1 cellular context compared by ENCODE assay signal in the genomic region with DNA sequence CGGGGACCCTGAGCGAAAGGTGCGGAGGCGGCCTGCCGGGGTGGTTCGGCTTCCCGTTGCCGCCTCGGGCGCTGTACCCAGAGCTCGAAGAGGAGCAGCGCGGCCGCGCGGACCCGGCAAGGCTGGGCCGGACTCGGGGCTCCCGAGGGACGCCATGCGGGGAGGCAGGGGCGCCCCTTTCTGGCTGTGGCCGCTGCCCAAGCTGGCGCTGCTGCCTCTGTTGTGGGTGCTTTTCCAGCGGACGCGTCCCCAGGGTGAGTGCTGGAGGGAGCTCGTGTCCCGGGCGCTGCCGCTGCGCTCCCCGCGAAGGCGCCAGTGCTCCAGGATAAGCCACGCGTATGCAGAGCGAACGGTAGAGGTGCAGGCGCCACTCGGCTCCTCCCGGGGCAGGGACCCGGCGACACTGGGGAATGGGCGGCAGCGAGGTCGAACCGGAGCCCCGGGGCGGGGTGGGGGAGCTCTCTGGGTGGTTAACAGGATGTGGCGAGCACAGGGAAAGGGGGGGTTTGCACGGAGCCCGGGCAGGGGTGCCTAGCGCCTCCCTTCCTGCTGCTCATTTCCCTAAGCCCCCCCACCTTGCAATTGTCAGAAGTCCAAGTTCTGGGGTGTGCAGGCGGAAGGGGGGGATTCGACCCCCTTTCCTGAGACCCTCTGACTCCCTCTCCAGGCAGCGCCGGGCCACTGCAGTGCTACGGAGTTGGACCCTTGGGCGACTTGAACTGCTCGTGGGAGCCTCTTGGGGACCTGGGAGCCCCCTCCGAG.
TF ChIP-seq lines count a peak whose summit lies in the region.

A gene (plus strand): TSS at position 44 of the 762 bp plus-strand sequence. CDS start 111 bp downstream, at position 155.

TF ChIP-seq in HepG2, 621 proteins besides CTCF, POLR2A, EP300 and RAD21 (continued from another document and continues in another):
- TF ChIP-seq, protein P1, sequence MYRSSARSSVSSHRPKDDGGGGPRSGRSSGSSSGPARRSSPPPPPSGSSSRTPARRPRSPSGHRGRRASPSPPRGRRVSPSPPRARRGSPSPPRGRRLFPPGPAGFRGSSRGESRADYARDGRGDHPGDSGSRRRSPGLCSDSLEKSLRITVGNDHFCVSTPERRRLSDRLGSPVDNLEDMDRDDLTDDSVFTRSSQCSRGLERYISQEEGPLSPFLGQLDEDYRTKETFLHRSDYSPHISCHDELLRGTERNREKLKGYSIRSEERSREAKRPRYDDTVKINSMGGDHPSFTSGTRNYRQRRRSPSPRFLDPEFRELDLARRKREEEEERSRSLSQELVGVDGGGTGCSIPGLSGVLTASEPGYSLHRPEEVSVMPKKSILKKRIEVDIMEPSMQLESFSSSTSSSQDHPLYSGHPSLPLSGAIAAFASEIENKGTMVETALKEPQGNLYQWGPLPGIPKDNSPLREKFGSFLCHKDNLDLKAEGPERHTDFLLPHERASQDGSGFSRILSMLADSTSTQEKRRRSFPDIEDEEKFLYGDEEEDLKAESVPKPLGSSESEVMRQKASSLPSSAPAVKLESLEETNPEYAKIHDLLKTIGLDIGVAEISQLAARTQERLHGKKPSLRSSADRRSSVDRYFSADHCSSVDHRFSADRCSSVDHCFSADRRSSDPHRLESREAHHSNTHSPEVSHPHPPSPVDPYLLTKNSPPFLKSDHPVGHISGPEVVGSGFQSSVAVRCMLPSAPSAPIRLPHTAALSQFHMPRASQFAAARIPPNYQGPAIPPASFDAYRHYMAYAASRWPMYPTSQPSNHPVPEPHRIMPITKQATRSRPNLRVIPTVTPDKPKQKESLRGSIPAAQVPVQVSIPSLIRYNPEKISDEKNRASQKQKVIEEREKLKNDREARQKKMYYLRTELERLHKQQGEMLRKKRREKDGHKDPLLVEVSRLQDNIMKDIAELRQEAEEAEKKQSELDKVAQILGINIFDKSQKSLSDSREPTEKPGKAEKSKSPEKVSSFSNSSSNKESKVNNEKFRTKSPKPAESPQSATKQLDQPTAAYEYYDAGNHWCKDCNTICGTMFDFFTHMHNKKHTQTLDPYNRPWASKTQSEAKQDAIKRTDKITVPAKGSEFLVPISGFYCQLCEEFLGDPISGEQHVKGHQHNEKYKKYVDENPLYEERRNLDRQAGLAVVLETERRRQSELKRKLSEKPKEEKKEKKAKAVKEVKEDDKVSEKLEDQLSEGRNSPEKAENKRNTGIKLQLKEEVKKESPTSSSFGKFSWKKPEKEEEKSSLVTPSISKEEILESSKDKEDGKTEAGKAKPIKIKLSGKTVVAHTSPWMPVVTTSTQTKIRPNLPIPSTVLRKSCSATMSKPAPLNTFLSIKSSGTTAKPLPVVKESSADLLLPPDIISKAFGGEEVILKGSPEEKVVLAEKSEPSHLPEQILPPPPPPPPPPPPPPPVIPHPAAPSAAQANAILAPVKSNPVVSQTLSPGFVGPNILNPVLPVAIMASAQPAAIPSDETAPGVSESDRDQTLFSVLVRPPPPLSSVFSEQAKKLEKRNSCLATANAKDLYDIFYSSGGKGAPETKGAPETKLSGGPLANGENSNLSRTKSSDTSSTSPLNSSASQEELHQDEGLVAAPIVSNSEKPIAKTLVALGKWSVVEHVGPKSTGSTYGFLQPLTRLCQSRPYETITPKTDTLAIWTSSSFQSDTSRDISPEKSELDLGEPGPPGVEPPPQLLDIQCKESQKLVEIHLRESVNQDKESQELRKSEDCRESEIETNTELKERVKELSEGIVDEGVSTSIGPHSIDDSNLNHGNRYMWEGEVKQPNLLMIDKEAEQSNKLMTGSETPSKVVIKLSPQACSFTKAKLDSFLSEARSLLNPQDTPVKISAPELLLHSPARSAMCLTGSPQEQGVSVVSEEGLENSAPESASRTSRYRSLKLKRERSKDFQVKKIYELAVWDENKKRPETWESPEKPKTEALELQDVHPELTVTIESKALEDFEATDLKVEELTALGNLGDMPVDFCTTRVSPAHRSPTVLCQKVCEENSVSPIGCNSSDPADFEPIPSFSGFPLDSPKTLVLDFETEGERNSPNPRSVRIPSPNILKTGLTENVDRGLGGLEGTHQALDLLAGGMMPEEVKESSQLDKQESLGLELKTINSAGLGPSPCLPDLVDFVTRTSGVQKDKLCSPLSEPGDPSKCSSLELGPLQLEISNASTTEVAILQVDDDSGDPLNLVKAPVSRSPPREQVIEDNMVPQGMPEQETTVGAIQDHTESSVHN (CRISPR knock-in tag; IDR thresholded peaks at IDR 0.05): no peak
- TF ChIP-seq, protein P2, sequence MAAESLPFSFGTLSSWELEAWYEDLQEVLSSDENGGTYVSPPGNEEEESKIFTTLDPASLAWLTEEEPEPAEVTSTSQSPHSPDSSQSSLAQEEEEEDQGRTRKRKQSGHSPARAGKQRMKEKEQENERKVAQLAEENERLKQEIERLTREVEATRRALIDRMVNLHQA (CRISPR knock-in tag; IDR thresholded peaks at IDR 0.05): no peak
- TF ChIP-seq, protein P3, sequence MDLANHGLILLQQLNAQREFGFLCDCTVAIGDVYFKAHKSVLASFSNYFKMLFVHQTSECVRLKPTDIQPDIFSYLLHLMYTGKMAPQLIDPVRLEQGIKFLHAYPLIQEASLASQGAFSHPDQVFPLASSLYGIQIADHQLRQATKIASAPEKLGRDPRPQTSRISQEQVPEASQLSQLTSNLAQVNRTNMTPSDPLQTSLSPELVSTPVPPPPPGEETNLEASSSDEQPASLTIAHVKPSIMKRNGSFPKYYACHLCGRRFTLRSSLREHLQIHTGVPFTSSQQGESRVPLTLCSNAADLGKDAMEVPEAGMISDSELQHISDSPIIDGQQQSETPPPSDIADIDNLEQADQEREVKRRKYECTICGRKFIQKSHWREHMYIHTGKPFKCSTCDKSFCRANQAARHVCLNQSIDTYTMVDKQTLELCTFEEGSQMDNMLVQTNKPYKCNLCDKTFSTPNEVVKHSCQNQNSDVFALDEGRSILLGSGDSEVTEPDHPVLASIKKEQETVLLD (CRISPR knock-in tag; IDR thresholded peaks at IDR 0.05; ENCODE audit: low read depth): 0 out of 2 replicates have a peak, but pooled peaks have one; percentile 49
- TF ChIP-seq HMGA1 (CRISPR knock-in tag; conservative IDR thresholded peaks at IDR 0.05) (no peak), ZNF224 (CRISPR knock-in tag; IDR thresholded peaks at IDR 0.05) (no peak; the same call in 1 of the 2 replicates), ZBTB7B (CRISPR knock-in tag; IDR thresholded peaks at IDR 0.05) (peak; percentile 92), SPEN (CRISPR knock-in tag; IDR thresholded peaks at IDR 0.05; ENCODE audit: low read depth) (peak; percentile 51; the same call in 1 of the 2 replicates), ZFP62 (CRISPR knock-in tag; IDR thresholded peaks at IDR 0.05) (no peak), ZNF720 (CRISPR knock-in tag; IDR thresholded peaks at IDR 0.05) (no peak), REPIN1 (CRISPR knock-in tag; IDR thresholded peaks at IDR 0.05; ENCODE audit: borderline replicate concordance, low read depth) (no peak), BRD4 (CRISPR knock-in tag; IDR thresholded peaks at IDR 0.05) (no peak; the same call in 1 of the 2 replicates), XRCC5 (optimal IDR thresholded peaks at IDR 0.05; ENCODE audit: low read length) (peak; percentile 49), DNMT3B (CRISPR knock-in tag; conservative IDR thresholded peaks at IDR 0.05) (no peak), ZFP36 (IDR thresholded peaks at IDR 0.05; ENCODE audit: borderline replicate concordance, low read depth, low read length, partially characterized antibody) (no peak), CBX2 (IDR thresholded peaks at IDR 0.05; ENCODE audit: low read depth, low read length) (no peak), CBX2 (CRISPR knock-in tag; IDR thresholded peaks at IDR 0.05; ENCODE audit: low read depth) (no peak), ZNF567 (CRISPR knock-in tag; IDR thresholded peaks at IDR 0.05; ENCODE audit: borderline replicate concordance) (no peak), GZF1 (CRISPR knock-in tag; IDR thresholded peaks at IDR 0.05) (0 out of 2 replicates have a peak, but pooled peaks have one; percentile 23), SKI (IDR thresholded peaks at IDR 0.05; ENCODE audit: partially characterized antibody) (no peak), ZNF883 (CRISPR knock-in tag; IDR thresholded peaks at IDR 0.05; ENCODE audit: not compliant biosample characterization) (peak; percentile 80), PAX8 (CRISPR knock-in tag; IDR thresholded peaks at IDR 0.05; ENCODE audit: borderline replicate concordance) (no peak), ZNF367 (CRISPR knock-in tag; IDR thresholded peaks at IDR 0.05; ENCODE audit: borderline replicate concordance) (no peak), NRL (CRISPR knock-in tag; IDR thresholded peaks at IDR 0.05; ENCODE audit: borderline replicate concordance) (peak; percentile 88), NCOA5 (CRISPR knock-in tag; IDR thresholded peaks at IDR 0.05) (no peak), ZNF136 (CRISPR knock-in tag; IDR thresholded peaks at IDR 0.05; ENCODE audit: low read depth) (peak; percentile 51; the same call in 1 of the 2 replicates), SMYD3 (CRISPR knock-in tag; IDR thresholded peaks at IDR 0.05) (0 out of 2 replicates have a peak, but pooled peaks have one; percentile 58), ZFX (CRISPR knock-in tag; IDR thresholded peaks at IDR 0.05; ENCODE audit: low read depth) (peak; percentile 57), SP2 (CRISPR knock-in tag; IDR thresholded peaks at IDR 0.05) (0 out of 2 replicates have a peak, but pooled peaks have one; percentile 31), SIN3B (IDR thresholded peaks at IDR 0.05; ENCODE audit: low read length) (no peak)
- TF ChIP-seq, protein P4, sequence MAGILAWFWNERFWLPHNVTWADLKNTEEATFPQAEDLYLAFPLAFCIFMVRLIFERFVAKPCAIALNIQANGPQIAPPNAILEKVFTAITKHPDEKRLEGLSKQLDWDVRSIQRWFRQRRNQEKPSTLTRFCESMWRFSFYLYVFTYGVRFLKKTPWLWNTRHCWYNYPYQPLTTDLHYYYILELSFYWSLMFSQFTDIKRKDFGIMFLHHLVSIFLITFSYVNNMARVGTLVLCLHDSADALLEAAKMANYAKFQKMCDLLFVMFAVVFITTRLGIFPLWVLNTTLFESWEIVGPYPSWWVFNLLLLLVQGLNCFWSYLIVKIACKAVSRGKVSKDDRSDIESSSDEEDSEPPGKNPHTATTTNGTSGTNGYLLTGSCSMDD (CRISPR knock-in tag; IDR thresholded peaks at IDR 0.05): no peak
- TF ChIP-seq, protein P5, sequence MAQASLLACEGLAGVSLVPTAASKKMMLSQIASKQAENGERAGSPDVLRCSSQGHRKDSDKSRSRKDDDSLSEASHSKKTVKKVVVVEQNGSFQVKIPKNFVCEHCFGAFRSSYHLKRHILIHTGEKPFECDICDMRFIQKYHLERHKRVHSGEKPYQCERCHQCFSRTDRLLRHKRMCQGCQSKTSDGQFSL (CRISPR knock-in tag; IDR thresholded peaks at IDR 0.05): peak; percentile 87
- TF ChIP-seq, protein P6, sequence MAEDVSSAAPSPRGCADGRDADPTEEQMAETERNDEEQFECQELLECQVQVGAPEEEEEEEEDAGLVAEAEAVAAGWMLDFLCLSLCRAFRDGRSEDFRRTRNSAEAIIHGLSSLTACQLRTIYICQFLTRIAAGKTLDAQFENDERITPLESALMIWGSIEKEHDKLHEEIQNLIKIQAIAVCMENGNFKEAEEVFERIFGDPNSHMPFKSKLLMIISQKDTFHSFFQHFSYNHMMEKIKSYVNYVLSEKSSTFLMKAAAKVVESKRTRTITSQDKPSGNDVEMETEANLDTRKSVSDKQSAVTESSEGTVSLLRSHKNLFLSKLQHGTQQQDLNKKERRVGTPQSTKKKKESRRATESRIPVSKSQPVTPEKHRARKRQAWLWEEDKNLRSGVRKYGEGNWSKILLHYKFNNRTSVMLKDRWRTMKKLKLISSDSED (CRISPR knock-in tag; IDR thresholded peaks at IDR 0.05): peak; percentile 90; the same call in 1 of the 2 replicates
- TF ChIP-seq, protein P7, sequence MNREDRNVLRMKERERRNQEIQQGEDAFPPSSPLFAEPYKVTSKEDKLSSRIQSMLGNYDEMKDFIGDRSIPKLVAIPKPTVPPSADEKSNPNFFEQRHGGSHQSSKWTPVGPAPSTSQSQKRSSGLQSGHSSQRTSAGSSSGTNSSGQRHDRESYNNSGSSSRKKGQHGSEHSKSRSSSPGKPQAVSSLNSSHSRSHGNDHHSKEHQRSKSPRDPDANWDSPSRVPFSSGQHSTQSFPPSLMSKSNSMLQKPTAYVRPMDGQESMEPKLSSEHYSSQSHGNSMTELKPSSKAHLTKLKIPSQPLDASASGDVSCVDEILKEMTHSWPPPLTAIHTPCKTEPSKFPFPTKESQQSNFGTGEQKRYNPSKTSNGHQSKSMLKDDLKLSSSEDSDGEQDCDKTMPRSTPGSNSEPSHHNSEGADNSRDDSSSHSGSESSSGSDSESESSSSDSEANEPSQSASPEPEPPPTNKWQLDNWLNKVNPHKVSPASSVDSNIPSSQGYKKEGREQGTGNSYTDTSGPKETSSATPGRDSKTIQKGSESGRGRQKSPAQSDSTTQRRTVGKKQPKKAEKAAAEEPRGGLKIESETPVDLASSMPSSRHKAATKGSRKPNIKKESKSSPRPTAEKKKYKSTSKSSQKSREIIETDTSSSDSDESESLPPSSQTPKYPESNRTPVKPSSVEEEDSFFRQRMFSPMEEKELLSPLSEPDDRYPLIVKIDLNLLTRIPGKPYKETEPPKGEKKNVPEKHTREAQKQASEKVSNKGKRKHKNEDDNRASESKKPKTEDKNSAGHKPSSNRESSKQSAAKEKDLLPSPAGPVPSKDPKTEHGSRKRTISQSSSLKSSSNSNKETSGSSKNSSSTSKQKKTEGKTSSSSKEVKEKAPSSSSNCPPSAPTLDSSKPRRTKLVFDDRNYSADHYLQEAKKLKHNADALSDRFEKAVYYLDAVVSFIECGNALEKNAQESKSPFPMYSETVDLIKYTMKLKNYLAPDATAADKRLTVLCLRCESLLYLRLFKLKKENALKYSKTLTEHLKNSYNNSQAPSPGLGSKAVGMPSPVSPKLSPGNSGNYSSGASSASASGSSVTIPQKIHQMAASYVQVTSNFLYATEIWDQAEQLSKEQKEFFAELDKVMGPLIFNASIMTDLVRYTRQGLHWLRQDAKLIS (CRISPR knock-in tag; IDR thresholded peaks at IDR 0.05): no peak
- TF ChIP-seq, protein P8, sequence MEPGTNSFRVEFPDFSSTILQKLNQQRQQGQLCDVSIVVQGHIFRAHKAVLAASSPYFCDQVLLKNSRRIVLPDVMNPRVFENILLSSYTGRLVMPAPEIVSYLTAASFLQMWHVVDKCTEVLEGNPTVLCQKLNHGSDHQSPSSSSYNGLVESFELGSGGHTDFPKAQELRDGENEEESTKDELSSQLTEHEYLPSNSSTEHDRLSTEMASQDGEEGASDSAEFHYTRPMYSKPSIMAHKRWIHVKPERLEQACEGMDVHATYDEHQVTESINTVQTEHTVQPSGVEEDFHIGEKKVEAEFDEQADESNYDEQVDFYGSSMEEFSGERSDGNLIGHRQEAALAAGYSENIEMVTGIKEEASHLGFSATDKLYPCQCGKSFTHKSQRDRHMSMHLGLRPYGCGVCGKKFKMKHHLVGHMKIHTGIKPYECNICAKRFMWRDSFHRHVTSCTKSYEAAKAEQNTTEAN (CRISPR knock-in tag; conservative IDR thresholded peaks at IDR 0.05): peak; percentile 5; the same call in 1 of the 2 replicates
- TF ChIP-seq, protein P9, sequence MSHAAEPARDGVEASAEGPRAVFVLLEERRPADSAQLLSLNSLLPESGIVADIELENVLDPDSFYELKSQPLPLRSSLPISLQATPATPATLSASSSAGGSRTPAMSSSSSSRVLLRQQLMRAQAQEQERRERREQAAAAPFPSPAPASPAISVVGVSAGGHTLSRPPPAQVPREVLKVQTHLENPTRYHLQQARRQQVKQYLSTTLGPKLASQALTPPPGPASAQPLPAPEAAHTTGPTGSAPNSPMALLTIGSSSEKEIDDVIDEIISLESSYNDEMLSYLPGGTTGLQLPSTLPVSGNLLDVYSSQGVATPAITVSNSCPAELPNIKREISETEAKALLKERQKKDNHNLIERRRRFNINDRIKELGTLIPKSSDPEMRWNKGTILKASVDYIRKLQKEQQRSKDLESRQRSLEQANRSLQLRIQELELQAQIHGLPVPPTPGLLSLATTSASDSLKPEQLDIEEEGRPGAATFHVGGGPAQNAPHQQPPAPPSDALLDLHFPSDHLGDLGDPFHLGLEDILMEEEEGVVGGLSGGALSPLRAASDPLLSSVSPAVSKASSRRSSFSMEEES (CRISPR knock-in tag; IDR thresholded peaks at IDR 0.05): 0 out of 2 replicates have a peak, but pooled peaks have one; percentile 30
